32 cellular contexts compared by ENCODE assay signal in genomic region chr5:137872476-137872875, GRCh38. TPM values are rescaled to one million over a fixed set of nuclear protein-coding genes. Genes with fewer than 3 reads are reported as not detected.
"Had no signal": no experiment of that assay in that cellular context is flagged by ENCODE, and none has a peak within 500 bp of the region (broad histone marks: within the 10 kb centered on the region; RNA-seq: fewer than 3 reads in every experiment).

No MANE protein-coding gene starts in this region.

- H3K36me3 ChIP-seq: adrenal gland, right lobe of liver, tibial nerve had no signal

- H3K9me3 ChIP-seq: body of pancreas, right lobe of liver, tibial nerve had no signal

- ATAC-seq: body of pancreas; esophagus mucosa; naive thymus-derived CD8-positive, alpha-beta T cell; right lobe of liver; stimulated activated effector memory CD8-positive, alpha-beta T cell treated with anti-CD3 and anti-CD28 coated beads, Interleukin-12 subunit alpha, Interleukin-12 subunit beta, amount 100 ng/mL, for 72 hours had no signal

- H3K27me3 ChIP-seq: adrenal gland, body of pancreas, right lobe of liver, tibial nerve had no signal

- DNase-seq: activated CD4-positive, alpha-beta memory T cell treated with anti-CD3 and anti-CD28 coated beads for 36 hours; activated CD4-positive, alpha-beta T cell treated with anti-CD3 and anti-CD28 coated beads, Interleukin-2, amount 10 ng/mL, durations not matched to agents 24 days and 14 days; activated CD4-positive, CD25-positive, alpha-beta regulatory T cell treated with anti-CD3 and anti-CD28 coated beads, Interleukin-2, amount 50 U/mL, for 72 hours; activated CD8-positive, alpha-beta memory T cell treated with anti-CD3 and anti-CD28 coated beads, Interleukin-2, amount 50 U/mL, for 4 hours; activated effector memory CD4-positive, alpha-beta T cell treated with anti-CD3 and anti-CD28 coated beads, Interleukin-2, amount 50 U/mL, for 16 hours; activated naive CD4-positive, alpha-beta T cell treated with anti-CD3 and anti-CD28 coated beads for 36 hours; activated naive CD8-positive, alpha-beta T cell treated with anti-CD3 and anti-CD28 coated beads for 36 hours; activated T-cell treated with anti-CD3 and anti-CD28 coated beads, Interleukin-2, amount 50 U/mL, for 1 hour; adrenal gland; aorta; body of pancreas; cortex of kidney; endodermal cell; foreskin melanocyte; glutamatergic neuron; midbrain; naive thymus-derived CD8-positive, alpha-beta T cell; posterior cingulate gyrus; right lobe of liver; small intestine; stimulated activated CD4-positive, alpha-beta T cell treated with anti-CD3 and anti-CD28 coated beads, Interleukin-4, amount 100 ng/mL, for 24 hours; T-helper 2 cell had no signal

- H3K27ac ChIP-seq: adrenal gland, body of pancreas, right lobe of liver, tibial nerve had no signal

- H3K4me1 ChIP-seq: adrenal gland, body of pancreas, right lobe of liver, tibial nerve had no signal

- H3K4me3 ChIP-seq: adrenal gland, body of pancreas, right lobe of liver, tibial nerve had no signal

RNA-seq across cellular contexts. Expression of gene MYOT, which starts 4.8 kb away (rescaled TPM):
- total RNA-seq: activated CD4-positive, alpha-beta memory T cell treated with anti-CD3 and anti-CD28 coated beads for 36 hours; activated CD4-positive, alpha-beta T cell treated with anti-CD3 and anti-CD28 coated beads, Interleukin-2, amount 10 ng/mL, durations not matched to agents 24 days and 14 days; activated CD8-positive, alpha-beta memory T cell treated with anti-CD3 and anti-CD28 coated beads for 36 hours; activated naive CD4-positive, alpha-beta T cell treated with anti-CD3 and anti-CD28 coated beads for 36 hours; activated naive CD8-positive, alpha-beta T cell treated with anti-CD3 and anti-CD28 coated beads for 36 hours; activated T-helper 1 cell treated with anti-CD3 and anti-CD28 coated beads, Interleukin-12 subunit alpha, Interleukin-12 subunit beta, Interleukin-2, Interleukin-4 antibody, amounts not matched to agents 30 ng/mL and 10 ng/mL and 1 ng/mL, durations not matched to agents 14 hours and 24 hours and 36 hours; endodermal cell; esophagus mucosa; naive thymus-derived CD8-positive, alpha-beta T cell had no signal

RNA-seq across cellular contexts. Expression of gene PKD2L2, which starts 16.8 kb away (rescaled TPM):
- total RNA-seq: activated CD4-positive, alpha-beta memory T cell treated with anti-CD3 and anti-CD28 coated beads for 36 hours; activated CD4-positive, alpha-beta T cell treated with anti-CD3 and anti-CD28 coated beads, Interleukin-2, amount 10 ng/mL, durations not matched to agents 24 days and 14 days; activated CD8-positive, alpha-beta memory T cell treated with anti-CD3 and anti-CD28 coated beads for 36 hours; activated naive CD4-positive, alpha-beta T cell treated with anti-CD3 and anti-CD28 coated beads for 36 hours; activated naive CD8-positive, alpha-beta T cell treated with anti-CD3 and anti-CD28 coated beads for 36 hours; activated T-helper 1 cell treated with anti-CD3 and anti-CD28 coated beads, Interleukin-12 subunit alpha, Interleukin-12 subunit beta, Interleukin-2, Interleukin-4 antibody, amounts not matched to agents 30 ng/mL and 10 ng/mL and 1 ng/mL, durations not matched to agents 14 hours and 24 hours and 36 hours; aorta; body of pancreas; cerebellum; endodermal cell; esophagus mucosa; naive thymus-derived CD8-positive, alpha-beta T cell; omental fat pad; right lobe of liver; subcutaneous adipose tissue; tibial nerve; ureter had no signal
- polyA plus RNA-seq: aorta, liver, small intestine had no signal
